Comparison of ENCODE assay signal across 13 cellular contexts in the genomic region with DNA sequence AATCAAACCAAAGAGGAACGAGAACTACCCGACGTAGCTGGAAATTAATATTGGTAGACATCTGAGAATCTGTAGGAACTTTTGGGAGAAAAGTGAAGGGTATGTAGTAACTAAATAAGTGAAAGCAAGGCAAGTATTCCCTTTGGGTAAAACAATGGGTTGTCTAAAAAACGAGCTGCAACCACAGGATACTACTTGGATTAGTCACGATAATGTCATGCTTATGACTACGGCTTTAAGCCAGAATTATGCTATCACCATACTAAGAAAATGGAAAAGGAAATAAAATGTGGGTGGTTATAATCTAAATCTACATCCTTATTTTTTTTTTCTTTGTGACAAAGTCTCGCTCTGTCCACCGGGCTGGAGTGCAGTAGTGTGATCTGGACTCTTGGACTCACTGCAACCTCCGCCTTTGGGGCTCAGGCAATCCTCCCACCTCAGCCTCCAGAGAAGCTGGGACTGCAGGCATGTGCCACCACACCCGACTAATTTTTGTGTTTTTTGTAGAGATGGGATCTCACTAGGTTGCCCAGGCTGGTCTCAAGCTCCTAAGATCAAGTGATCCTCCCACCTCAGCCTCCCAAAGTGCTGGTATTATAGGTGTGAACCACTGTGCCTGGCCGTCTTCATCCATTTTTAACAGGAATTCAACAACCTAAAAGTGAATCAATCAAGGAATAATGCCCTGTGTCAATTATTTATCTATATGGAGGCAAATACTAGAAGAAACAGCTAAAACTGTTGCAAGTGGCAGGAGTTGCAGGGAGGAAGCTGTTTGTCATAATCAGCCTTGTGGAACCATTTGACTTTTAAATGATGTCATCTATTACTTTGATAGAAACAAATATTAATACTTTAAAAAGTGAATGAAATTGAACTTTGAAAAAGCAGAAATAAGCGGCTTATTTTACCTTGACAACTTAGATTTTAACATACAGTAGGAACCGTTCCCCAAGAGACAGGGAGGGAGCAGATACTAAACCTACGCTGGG.
A peak's percentile ranks its signal among the peaks of the same experiment; 100 is the strongest.
DNase-seq lines count a peak whose midpoint lies in the region; ATAC-seq and TF ChIP-seq lines count a peak whose summit lies in the region.
"Had no signal": no experiment of that assay in that cellular context is flagged by ENCODE, and none has a peak within 500 bp of the region (broad histone marks: within the 10 kb centered on the region; RNA-seq: fewer than 3 reads in every experiment).

No MANE protein-coding gene starts in this region.

- H3K4me3 Mint-ChIP-seq in nephron progenitor cell, result no peak overlapping the region

- no peak overlapping the region for H3K4me3 ChIP-seq in AG04450 (ENCODE audit: low read depth, low read length)
- H3K4me3 ChIP-seq in fibroblast of villous mesenchyme (ENCODE audit: low read depth, low read length), result no peak overlapping the region
- no peak overlapping the region for H3K4me3 ChIP-seq in H7 (ENCODE audit: insufficient read depth, low read depth, low read length)
- H3K4me3 ChIP-seq: adrenal gland, BLaER1 had no signal

- CTCF ChIA-PET in AG04450 (lab: Charles Lee), result interaction anchor here (0.6 to 4.3 kb wide), 6 partner anchors 115 to 404 kb away, joined by 3 to 39 read pairs (median 8); a partner anchor contains a TSS

- H3K9me3 Mint-ChIP-seq in nephron progenitor cell, result peaks cover 24% of the 10 kb centered on the region

- DNase-seq in AG04450 (ENCODE audit: low read depth, low spot score) (peak; percentile 55), fibroblast of villous mesenchyme (ENCODE audit: low read depth) (peak; percentile 52), nephron progenitor cell (no peak), NCI-H2196 treated with DMSO at 0.1 percent for 48 hours (lab: John Stamatoyannopoulos, UW; ENCODE audit: unreplicated experiment) (no peak), H7 (no peak)
- DNase-seq: adrenal gland, left cardiac atrium, NCI-H82, T-helper 2 cell had no signal

- H3K27me3 Mint-ChIP-seq in nephron progenitor cell (ENCODE audit: low read depth, poor library complexity), result peaks cover 6% of the 10 kb centered on the region

- peaks cover 64% of the 10 kb centered on the region for H3K36me3 Mint-ChIP-seq in nephron progenitor cell (ENCODE audit: low read depth)

- H3K36me3 ChIP-seq in H7 (replicated peaks; ENCODE audit: control insufficient read depth, insufficient read depth, low read length), result no peaks in the 10 kb centered on the region
- H3K36me3 ChIP-seq: adrenal gland, BLaER1 had no signal

- no peaks in the 10 kb centered on the region for H3K27me3 ChIP-seq in AG04450 (ENCODE audit: control insufficient read depth, insufficient read depth, low read length)
- H3K27me3 ChIP-seq in H7 (ENCODE audit: control insufficient read depth, insufficient read depth, low read length), result no peaks in the 10 kb centered on the region
- H3K27me3 ChIP-seq: adrenal gland, BLaER1 had no signal

- H3K27ac ChIP-seq in AG04450 (ENCODE audit: low read depth, low read length), result peak overlapping the region; percentile 74
- H3K27ac ChIP-seq: adrenal gland, BLaER1 had no signal

- no peak for TF ChIP-seq CTCF in AG04450 (IDR thresholded peaks at IDR 0.05; ENCODE audit: low read depth, low read length)
- no peak for TF ChIP-seq CTCF in fibroblast of villous mesenchyme (IDR thresholded peaks at IDR 0.05; ENCODE audit: insufficient read depth, low read depth, low read length)
- TF ChIP-seq CTCF in nephron progenitor cell (IDR thresholded peaks at IDR 0.05), result no peak

- H3K4me1 Mint-ChIP-seq in nephron progenitor cell, result peaks cover 35% of the 10 kb centered on the region

- POLR2A ChIA-PET in AG04450 (lab: Yijun Ruan, JAX), result interaction anchor here (0.7 kb wide), 1 partner anchor 109 kb away, joined by 3 read pairs; no protein-coding TSS in a partner anchor

- no peaks in the 10 kb centered on the region; the same call in 1 of the 2 replicates for H3K9me3 ChIP-seq in AG04450 (ENCODE audit: control insufficient read depth, insufficient read depth, low read length)
- H3K9me3 ChIP-seq: adrenal gland, BLaER1 had no signal

- H3K27ac Mint-ChIP-seq in nephron progenitor cell, result no peak overlapping the region

- ATAC-seq in GM18868 (IDR thresholded peaks at IDR 0.05; ENCODE audit: unreplicated experiment) (peak; percentile 6), SK-N-SH treated with all-trans-retinoic acid at 6 μM for 48 hours (peak; percentile 22; the same call in 2 of the 3 replicates), GM18498 (IDR thresholded peaks at IDR 0.05; ENCODE audit: unreplicated experiment) (no peak)

TF ChIP-seq in SK-N-SH treated with all-trans-retinoic acid at 6 μM for 48 hours, 23 proteins besides CTCF, POLR2A, EP300 and RAD21:
- TF ChIP-seq TOX (CRISPR knock-in tag; IDR thresholded peaks at IDR 0.05; ENCODE audit: borderline replicate concordance) (no peak), OSR1 (CRISPR knock-in tag; IDR thresholded peaks at IDR 0.05) (0 out of 2 replicates have a peak, but pooled peaks have one; percentile 60), SNAI2 (CRISPR knock-in tag; IDR thresholded peaks at IDR 0.05) (no peak)

Comparison
In these comparisons a context has a peak if more than half of its experiments do, and no peak if none do; other contexts are left out.
1. DNase-seq: peak in AG04450 (single experiment) and fibroblast of villous mesenchyme (single experiment); none in nephron progenitor cell (single experiment), NCI-H2196 treated with DMSO at 0.1 percent for 48 hours (single experiment) and H7 (single experiment).